In genomic region chr7:2473496-2474180, GRCh38 we compare ENCODE assay signal across 2 cellular contexts.
TF ChIP-seq lines count a peak whose summit lies in the region.

No MANE protein-coding gene starts in this region.

TF ChIP-seq in HEK293, 187 proteins besides CTCF, POLR2A, EP300 and RAD21:
- TF ChIP-seq SCRT2 (tag by site-specific recombination; IDR thresholded peaks at IDR 0.05) (peak; percentile 64), KLF9 (tag by site-specific recombination; IDR thresholded peaks at IDR 0.05; ENCODE audit: low read depth) (no peak)

TF ChIP-seq in K562, 482 proteins besides CTCF, POLR2A, EP300 and RAD21:
- no peak for TF ChIP-seq NCOA2 (IDR thresholded peaks at IDR 0.05; ENCODE audit: partially characterized antibody in 2 of 2)
- no peak for TF ChIP-seq ATF1 (CRISPR knock-in tag; IDR thresholded peaks at IDR 0.05)
- TF ChIP-seq ATF1 (tag; IDR thresholded peaks at IDR 0.05) = peak; percentile 88
- peak; percentile 42 for TF ChIP-seq CEBPB (tag; IDR thresholded peaks at IDR 0.05)
